25 cellular contexts compared by ENCODE assay signal in the genomic region with DNA sequence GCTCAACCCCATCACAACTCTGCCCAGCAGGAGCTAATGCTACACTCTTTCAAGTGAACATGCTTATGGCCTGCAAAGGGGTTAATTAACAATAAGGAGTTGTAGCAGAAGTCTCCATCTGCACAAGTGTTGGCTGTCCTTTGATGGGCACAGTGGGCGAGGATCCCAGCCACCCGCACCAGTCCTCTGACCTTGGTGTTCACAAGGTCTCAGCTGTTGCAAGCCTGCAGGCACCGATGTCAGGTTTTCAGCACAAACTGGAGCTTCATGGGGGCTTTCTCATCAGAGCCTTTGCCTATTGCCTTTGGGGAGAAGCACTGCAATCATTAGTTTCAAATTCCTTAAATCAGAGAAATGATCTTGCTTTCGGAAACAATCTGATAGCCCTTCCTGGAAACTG.
"Had no signal": no experiment of that assay in that cellular context is flagged by ENCODE, and none has a peak within 500 bp of the region (broad histone marks: within the 10 kb centered on the region; RNA-seq: fewer than 3 reads in every experiment).

No MANE protein-coding gene starts in this region.

- H3K9me3 Mint-ChIP-seq: naive B cell; natural killer cell; nephron progenitor cell; stimulated activated effector memory CD8-positive, alpha-beta T cell treated with anti-CD3 and anti-CD28 coated beads, Interleukin-12 subunit alpha, Interleukin-12 subunit beta, amount 100 ng/mL, for 72 hours; stimulated activated naive CD8-positive, alpha-beta T cell treated with anti-CD3 and anti-CD28 coated beads, Interleukin-15, Interleukin-2, amounts not matched to agents 100 ng/mL and 50 ng/mL, for 24 hours had no signal

- H3K4me3 ChIP-seq: lung, ovary, spleen, suprapubic skin, thoracic aorta, tibial artery, upper lobe of left lung, vagina had no signal

- H3K9me3 ChIP-seq: ovary, spleen, suprapubic skin, thoracic aorta, tibial artery, upper lobe of left lung, vagina had no signal

- FAIRE-seq: keratinocyte, small intestine had no signal

- H3K36me3 Mint-ChIP-seq: naive B cell; natural killer cell; stimulated activated effector memory CD8-positive, alpha-beta T cell treated with anti-CD3 and anti-CD28 coated beads, Interleukin-12 subunit alpha, Interleukin-12 subunit beta, amount 100 ng/mL, for 72 hours had no signal

- H3K27ac ChIP-seq: ovary, spleen, suprapubic skin, thoracic aorta, tibial artery, upper lobe of left lung, vagina had no signal

- DNase-seq: head of caudate nucleus; hippocampal formation; kidney glomerular epithelial cell; left cardiac atrium; naive B cell; natural killer cell; nephron progenitor cell; ovary; right cardiac atrium; small intestine; spleen; stimulated activated CD4-positive, alpha-beta T cell treated with anti-CD3 and anti-CD28 coated beads, Interleukin-4, amount 100 ng/mL, for 24 hours; stimulated activated naive CD4-positive, alpha-beta T cell; tibial artery; upper lobe of left lung had no signal

- H3K27me3 Mint-ChIP-seq: progenitor cell of endocrine pancreas had no signal

- H3K4me1 ChIP-seq: spleen, suprapubic skin, vagina had no signal

- H3K27ac Mint-ChIP-seq: naive B cell; natural killer cell; progenitor cell of endocrine pancreas; stimulated activated effector memory CD8-positive, alpha-beta T cell treated with anti-CD3 and anti-CD28 coated beads, Interleukin-12 subunit alpha, Interleukin-12 subunit beta, amount 100 ng/mL, for 72 hours; stimulated activated naive CD8-positive, alpha-beta T cell treated with anti-CD3 and anti-CD28 coated beads, Interleukin-15, Interleukin-2, amounts not matched to agents 100 ng/mL and 50 ng/mL, for 24 hours had no signal

- H3K27me3 ChIP-seq: ovary, spleen, tibial artery, upper lobe of left lung, vagina had no signal

- H3K4me1 Mint-ChIP-seq: naive B cell; natural killer cell; stimulated activated effector memory CD8-positive, alpha-beta T cell treated with anti-CD3 and anti-CD28 coated beads, Interleukin-12 subunit alpha, Interleukin-12 subunit beta, amount 100 ng/mL, for 72 hours had no signal

- ATAC-seq: left cardiac atrium; left lobe of liver; natural killer cell; right cardiac atrium; sciatic nerve; stimulated activated effector memory CD8-positive, alpha-beta T cell treated with anti-CD3 and anti-CD28 coated beads, Interleukin-12 subunit alpha, Interleukin-12 subunit beta, amount 100 ng/mL, for 72 hours had no signal

- H3K4me3 Mint-ChIP-seq: naive B cell; natural killer cell; nephron progenitor cell; stimulated activated effector memory CD8-positive, alpha-beta T cell treated with anti-CD3 and anti-CD28 coated beads, Interleukin-12 subunit alpha, Interleukin-12 subunit beta, amount 100 ng/mL, for 72 hours; stimulated activated naive CD8-positive, alpha-beta T cell treated with anti-CD3 and anti-CD28 coated beads, Interleukin-15, Interleukin-2, amounts not matched to agents 100 ng/mL and 50 ng/mL, for 24 hours had no signal

- H3K36me3 ChIP-seq: ovary, spleen, suprapubic skin, thoracic aorta, tibial artery, upper lobe of left lung, vagina had no signal
